ENCODE assay signal across 1 cellular context in genomic region chr16:3472878-3473595, GRCh38.
TF ChIP-seq lines count a peak whose summit lies in the region.

No MANE protein-coding gene starts in this region.

TF ChIP-seq in HepG2, 621 proteins besides CTCF, POLR2A, EP300 and RAD21:
- TF ChIP-seq, protein P1, sequence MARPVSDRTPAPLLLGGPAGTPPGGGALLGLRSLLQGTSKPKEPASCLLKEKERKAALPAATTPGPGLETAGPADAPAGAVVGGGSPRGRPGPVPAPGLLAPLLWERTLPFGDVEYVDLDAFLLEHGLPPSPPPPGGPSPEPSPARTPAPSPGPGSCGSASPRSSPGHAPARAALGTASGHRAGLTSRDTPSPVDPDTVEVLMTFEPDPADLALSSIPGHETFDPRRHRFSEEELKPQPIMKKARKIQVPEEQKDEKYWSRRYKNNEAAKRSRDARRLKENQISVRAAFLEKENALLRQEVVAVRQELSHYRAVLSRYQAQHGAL (CRISPR knock-in tag; IDR thresholded peaks at IDR 0.05; ENCODE audit: not compliant biosample characterization), result no peak
- TF ChIP-seq GATAD1 (CRISPR knock-in tag; IDR thresholded peaks at IDR 0.05), result no peak
- TF ChIP-seq PCBP1 (IDR thresholded peaks at IDR 0.05; ENCODE audit: borderline replicate concordance, low read depth, low read length), result no peak
- TF ChIP-seq NFIB (CRISPR knock-in tag; IDR thresholded peaks at IDR 0.05; ENCODE audit: borderline replicate concordance), result no peak
- no peak for TF ChIP-seq SP2 (CRISPR knock-in tag; IDR thresholded peaks at IDR 0.05)
- no peak for TF ChIP-seq SRSF1 (optimal IDR thresholded peaks at IDR 0.05; ENCODE audit: low read depth, low read length)
- TF ChIP-seq ZNF224 (CRISPR knock-in tag; IDR thresholded peaks at IDR 0.05), result no peak
- no peak for TF ChIP-seq NCOA2 (CRISPR knock-in tag; IDR thresholded peaks at IDR 0.05)
- TF ChIP-seq ZNF839 (CRISPR knock-in tag; IDR thresholded peaks at IDR 0.05; ENCODE audit: borderline replicate concordance), result no peak
- TF ChIP-seq, protein P2, sequence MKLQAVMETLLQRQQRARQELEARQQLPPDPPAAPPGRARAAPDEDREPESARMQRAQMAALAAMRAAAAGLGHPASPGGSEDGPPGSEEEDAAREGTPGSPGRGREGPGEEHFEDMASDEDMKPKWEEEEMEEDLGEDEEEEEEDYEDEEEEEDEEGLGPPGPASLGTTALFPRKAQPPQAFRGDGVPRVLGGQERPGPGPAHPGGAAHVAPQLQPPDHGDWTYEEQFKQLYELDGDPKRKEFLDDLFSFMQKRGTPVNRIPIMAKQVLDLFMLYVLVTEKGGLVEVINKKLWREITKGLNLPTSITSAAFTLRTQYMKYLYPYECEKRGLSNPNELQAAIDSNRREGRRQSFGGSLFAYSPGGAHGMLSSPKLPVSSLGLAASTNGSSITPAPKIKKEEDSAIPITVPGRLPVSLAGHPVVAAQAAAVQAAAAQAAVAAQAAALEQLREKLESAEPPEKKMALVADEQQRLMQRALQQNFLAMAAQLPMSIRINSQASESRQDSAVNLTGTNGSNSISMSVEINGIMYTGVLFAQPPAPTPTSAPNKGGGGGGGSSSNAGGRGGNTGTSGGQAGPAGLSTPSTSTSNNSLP (IDR thresholded peaks at IDR 0.05; ENCODE audit: low read depth, low read length), result no peak
- TF ChIP-seq ZNF556 (CRISPR knock-in tag; IDR thresholded peaks at IDR 0.05; ENCODE audit: borderline replicate concordance), result no peak
